Comparison of ENCODE assay signal across 1 cellular context in genomic region chr1:14108356-14109275, GRCh38.
TF ChIP-seq lines count a peak whose summit lies in the region.

No MANE protein-coding gene starts in this region.

TF ChIP-seq in WTC11, 78 proteins besides CTCF, POLR2A, EP300 and RAD21 (continued from another document):
- no peak for TF ChIP-seq ATF1 (CRISPR knock-in tag; IDR thresholded peaks at IDR 0.05)
- TF ChIP-seq EMX1 (CRISPR knock-in tag; IDR thresholded peaks at IDR 0.05), result no peak
- no peak for TF ChIP-seq ARID4B (CRISPR knock-in tag; IDR thresholded peaks at IDR 0.05; ENCODE audit: borderline replicate concordance)
- TF ChIP-seq NFYB (CRISPR knock-in tag; conservative IDR thresholded peaks at IDR 0.05; ENCODE audit: low read depth), result no peak
- no peak for TF ChIP-seq ZNF263 (CRISPR knock-in tag; IDR thresholded peaks at IDR 0.05; ENCODE audit: low read depth)
